10 cellular contexts compared by ENCODE assay signal in the genomic region with DNA sequence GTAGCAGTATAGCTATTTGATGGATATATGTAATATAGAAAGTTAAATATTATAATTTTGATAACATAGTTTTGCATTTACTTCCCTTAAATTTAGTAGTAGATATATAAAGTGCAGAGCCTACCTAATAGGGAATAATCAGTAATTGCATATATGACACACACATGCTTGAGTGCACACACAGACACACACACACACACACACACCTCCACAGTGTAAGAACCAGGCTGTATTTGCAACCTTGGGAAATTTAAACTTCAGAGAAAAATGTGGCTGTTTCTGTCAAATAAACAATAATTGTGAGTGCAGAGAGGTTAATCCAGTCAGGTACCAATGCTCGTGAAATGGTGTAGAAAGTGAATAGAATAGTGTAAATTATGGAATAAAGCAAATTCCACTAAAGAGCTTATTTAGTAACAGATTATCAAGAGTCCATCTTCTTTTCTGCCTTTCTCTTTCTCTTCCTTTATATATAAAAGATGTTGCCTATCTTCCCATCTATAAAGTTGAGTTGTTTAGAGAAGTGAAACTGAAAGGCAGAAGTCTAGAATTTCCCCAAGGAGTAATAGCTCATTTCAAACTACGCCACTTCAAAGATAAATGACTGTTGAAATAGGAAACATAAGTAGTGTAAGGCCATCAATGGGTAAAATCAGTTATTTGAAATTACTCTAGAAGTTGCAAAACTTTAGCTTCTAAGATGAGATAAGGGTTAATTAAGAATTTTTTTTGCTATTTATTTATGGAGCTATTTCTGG.
A peak's percentile ranks its signal among the peaks of the same experiment; 100 is the strongest.
DNase-seq lines count a peak whose midpoint lies in the region; ATAC-seq, FAIRE-seq and TF ChIP-seq lines count a peak whose summit lies in the region.
"Had no signal": no experiment of that assay in that cellular context is flagged by ENCODE, and none has a peak within 500 bp of the region (broad histone marks: within the 10 kb centered on the region; RNA-seq: fewer than 3 reads in every experiment).

No MANE protein-coding gene starts in this region.

- H3K27ac Mint-ChIP-seq in dendritic cell treated with granulocyte-macrophage colony-stimulating factor and Interleukin-4, amounts not matched to agents 40 ng/mL and 50 ng/mL, for 4 days: peak overlapping the region; percentile 58

- no peaks in the 10 kb centered on the region for H3K9me3 ChIP-seq in esophagus squamous epithelium
- H3K9me3 ChIP-seq: thoracic aorta had no signal

- TF ChIP-seq CTCF in esophagus squamous epithelium (IDR thresholded peaks at IDR 0.05): no peak

- intact Hi-C loops in dendritic cell treated with granulocyte-macrophage colony-stimulating factor and Interleukin-4, amounts not matched to agents 40 ng/mL and 50 ng/mL, for 4 days (cut with micrococcal nuclease): no loop called here
- intact Hi-C loops in esophagus squamous epithelium (cut with DNase I): no loop called here

- peaks cover 5% of the 10 kb centered on the region for H3K4me1 Mint-ChIP-seq in dendritic cell treated with granulocyte-macrophage colony-stimulating factor and Interleukin-4, amounts not matched to agents 40 ng/mL and 50 ng/mL, for 4 days (ENCODE audit: low read depth)

- H3K4me3 Mint-ChIP-seq in dendritic cell treated with granulocyte-macrophage colony-stimulating factor and Interleukin-4, amounts not matched to agents 40 ng/mL and 50 ng/mL, for 4 days: no peak overlapping the region

- no peaks in the 10 kb centered on the region for H3K9me3 Mint-ChIP-seq in dendritic cell treated with granulocyte-macrophage colony-stimulating factor and Interleukin-4, amounts not matched to agents 40 ng/mL and 50 ng/mL, for 4 days

- ATAC-seq in GM21515 (IDR thresholded peaks at IDR 0.05; ENCODE audit: unreplicated experiment) (peak; percentile 99), HG03575 (IDR thresholded peaks at IDR 0.05; ENCODE audit: extremely low read depth, insufficient number of reproducible peaks, low FRiP score, unreplicated experiment) (peak; percentile 99)

- no peaks in the 10 kb centered on the region for H3K4me1 ChIP-seq in esophagus squamous epithelium

- no peaks in the 10 kb centered on the region for H3K27me3 Mint-ChIP-seq in dendritic cell treated with granulocyte-macrophage colony-stimulating factor and Interleukin-4, amounts not matched to agents 40 ng/mL and 50 ng/mL, for 4 days

- H3K36me3 Mint-ChIP-seq in dendritic cell treated with granulocyte-macrophage colony-stimulating factor and Interleukin-4, amounts not matched to agents 40 ng/mL and 50 ng/mL, for 4 days (ENCODE audit: low read depth): no peaks in the 10 kb centered on the region

- TF ChIP-seq POLR2A in GM12892 (IDR thresholded peaks at IDR 0.05; ENCODE audit: low read depth, low read length) (no peak), esophagus squamous epithelium (IDR thresholded peaks at IDR 0.05) (no peak)

- peak overlapping the region in 1 of 4 donors; percentile 24 for H3K4me3 ChIP-seq in esophagus squamous epithelium
- H3K4me3 ChIP-seq: thoracic aorta had no signal

- peak; percentile 74 for FAIRE-seq in GM12892 (lab: Jason Lieb, UNC)
- FAIRE-seq: H1 had no signal

- no peak overlapping the region for H3K27ac ChIP-seq in esophagus squamous epithelium
- H3K27ac ChIP-seq: thoracic aorta had no signal

- DNase-seq in GM12892 (ENCODE audit: insufficient read length) (no peak), OCI-M2 (lab: John Stamatoyannopoulos, UW; ENCODE audit: unreplicated experiment) (no peak), hippocampal formation (lab: John Stamatoyannopoulos, UW) (no peak), esophagus squamous epithelium (lab: John Stamatoyannopoulos, UW) (no peak), RKO (ENCODE audit: low spot score) (no peak)

- 22 to 49% methylated on average over 2 of the region's 2 CpGs for WGBS in esophagus squamous epithelium, 2 donors

- H3K36me3 ChIP-seq in esophagus squamous epithelium: no peaks in the 10 kb centered on the region
- H3K36me3 ChIP-seq: thoracic aorta had no signal

- H3K27me3 ChIP-seq in esophagus squamous epithelium: no peaks in the 10 kb centered on the region
